In genomic region chr2:36449213-36449612, GRCh38 we compare ENCODE assay signal across 20 cellular contexts.
DNase-seq lines count a peak whose midpoint lies in the region; ATAC-seq and TF ChIP-seq lines count a peak whose summit lies in the region.
"Had no signal": no experiment of that assay in that cellular context is flagged by ENCODE, and none has a peak within 500 bp of the region (broad histone marks: within the 10 kb centered on the region; RNA-seq: fewer than 3 reads in every experiment).

No MANE protein-coding gene starts in this region.

- peaks cover 88% of the 10 kb centered on the region for H3K36me3 ChIP-seq in osteoblast (ENCODE audit: insufficient read depth, low read length)
- H3K36me3 ChIP-seq in upper lobe of left lung: peaks cover 0 to 24% (median 5%) of the 10 kb centered on the region in 4 donors

- peaks cover 81% of the 10 kb centered on the region for H3K4me1 ChIP-seq in osteoblast (ENCODE audit: insufficient read depth, low read length)
- H3K4me1 ChIP-seq in upper lobe of left lung: peaks cover 7 to 16% (median 14%) of the 10 kb centered on the region in 4 donors

- H3K9me3 ChIP-seq in osteoblast (ENCODE audit: low read depth, low read length): no peaks in the 10 kb centered on the region
- H3K9me3 ChIP-seq in upper lobe of left lung: no peaks in the 10 kb centered on the region

- TF ChIP-seq EP300 in upper lobe of left lung (IDR thresholded peaks at IDR 0.05): no peak

- H3K27ac ChIP-seq in RWPE1: peak overlapping the region; percentile 59
- peak overlapping the region; percentile 35 for H3K27ac ChIP-seq in epithelial cell of prostate
- peak overlapping the region; percentile 96 for H3K27ac ChIP-seq in osteoblast (ENCODE audit: low read depth, low read length)
- peak overlapping the region in 3 of 4 donors; percentile 3 to 32 (median 13) for H3K27ac ChIP-seq in upper lobe of left lung

- POLR2A ChIA-PET in RWPE1 (lab: Yijun Ruan, JAX; ENCODE audit: low non-redundant PET) (no interaction called here), WTC11 (lab: Charles Lee) (interaction anchor here (1.1 to 1.2 kb wide), 2 partner anchors 11 to 115 kb away, joined by 3 to 4 read pairs; no protein-coding TSS in a partner anchor)

- H3K79me2 ChIP-seq in osteoblast (ENCODE audit: insufficient read depth, low read length): peaks cover 68% of the 10 kb centered on the region

- H3K4me3 ChIP-seq in osteoblast (ENCODE audit: insufficient read depth, low read length) (no peak overlapping the region), upper lobe of left lung (no peak overlapping the region)

- TF ChIP-seq CTCF in RWPE1 (conservative IDR thresholded peaks at IDR 0.05; ENCODE audit: low read depth) (no peak), osteoblast (IDR thresholded peaks at IDR 0.05; ENCODE audit: extremely low read depth, low read depth, low read length) (no peak), upper lobe of left lung (IDR thresholded peaks at IDR 0.05) (no peak), WTC11 (IDR thresholded peaks at IDR 0.05) (no peak)

- WGBS in upper lobe of left lung, 2 donors: 94 to 98% methylated on average over 7 of the region's 7 CpGs

- CTCF ChIA-PET in RWPE1 (lab: Yijun Ruan, JAX): interaction anchor here (0.6 to 0.7 kb wide), 2 partner anchors 38 to 223 kb away, joined by 3 to 5 read pairs; no protein-coding TSS in a partner anchor
- CTCF ChIA-PET in WTC11 (lab: Charles Lee): interaction anchor here (0.5 to 3.6 kb wide), 3 partner anchors 11 to 1644 kb away, joined by 3 to 18 read pairs (median 3); no protein-coding TSS in a partner anchor

- no peak overlapping the region for H3K4me3 Mint-ChIP-seq in WTC11
- H3K4me3 Mint-ChIP-seq: activated naive CD8-positive, alpha-beta T cell treated with anti-CD3 and anti-CD28 coated beads, Interleukin-2, amount 50 U/mL, for 24 hours; activated T-helper 17 cell treated with anti-CD3 and anti-CD28 coated beads, Interleukin-2, amount 50 U/mL, for 72 hours had no signal

- no peak for TF ChIP-seq POLR2A in upper lobe of left lung (IDR thresholded peaks at IDR 0.05)

- no peaks in the 10 kb centered on the region for H3K27me3 Mint-ChIP-seq in WTC11 (ENCODE audit: low read depth)
- H3K27me3 Mint-ChIP-seq: activated T-helper 17 cell treated with anti-CD3 and anti-CD28 coated beads, Interleukin-2, amount 50 U/mL, for 72 hours had no signal

- no peak overlapping the region for H3K27ac Mint-ChIP-seq in WTC11
- H3K27ac Mint-ChIP-seq: activated naive CD8-positive, alpha-beta T cell treated with anti-CD3 and anti-CD28 coated beads, Interleukin-2, amount 50 U/mL, for 24 hours; activated T-helper 17 cell treated with anti-CD3 and anti-CD28 coated beads, Interleukin-2, amount 50 U/mL, for 72 hours had no signal

- ATAC-seq in upper lobe of left lung (ENCODE audit: low FRiP score in 2 of 2): no peak
- no peak for ATAC-seq in WTC11
- ATAC-seq: activated naive CD8-positive, alpha-beta T cell treated with anti-CD3 and anti-CD28 coated beads, Interleukin-2, amount 50 U/mL, for 24 hours; activated T-helper 17 cell treated with anti-CD3 and anti-CD28 coated beads, Interleukin-2, amount 50 U/mL, for 72 hours; left lobe of liver had no signal

- H3K9me3 Mint-ChIP-seq in WTC11: no peaks in the 10 kb centered on the region
- H3K9me3 Mint-ChIP-seq: activated naive CD8-positive, alpha-beta T cell treated with anti-CD3 and anti-CD28 coated beads, Interleukin-2, amount 50 U/mL, for 24 hours had no signal

- peaks cover 2% of the 10 kb centered on the region for H4K20me1 ChIP-seq in osteoblast (ENCODE audit: insufficient read depth, low read length)

- no peak for DNase-seq in RWPE1 (ENCODE audit: low spot score)
- no peak for DNase-seq in epithelial cell of prostate (ENCODE audit: low read depth, low spot score)
- DNase-seq in osteoblast (ENCODE audit: insufficient read length, low spot score, missing footprints): no peak
- no peak for DNase-seq in upper lobe of left lung
- DNase-seq in WTC11 (ENCODE audit: low spot score): no peak
- DNase-seq in HCEC 1CT: no peak
- DNase-seq in COR-L47 (lab: John Stamatoyannopoulos, UW): no peak
- DNase-seq: activated CD4-positive, alpha-beta T cell treated with anti-CD3 and anti-CD28 coated beads for 1 hour; activated naive CD8-positive, alpha-beta T cell treated with anti-CD3 and anti-CD28 coated beads, Interleukin-2, amount 50 U/mL, for 24 hours; C1 segment of cervical spinal cord; central memory CD4-positive, alpha-beta T cell; effector memory CD4-positive, alpha-beta T cell; GF-D8; Kasumi-1; NCI-H526; nucleus accumbens; stimulated activated CD4-positive, alpha-beta T cell treated with anti-CD3 and anti-CD28 coated beads, Interleukin-2, amount 100 ng/mL, for 48 hours; T-helper 9 cell had no signal

- H3K27me3 ChIP-seq in osteoblast (ENCODE audit: insufficient read depth, low read length): no peaks in the 10 kb centered on the region
- H3K27me3 ChIP-seq in upper lobe of left lung: no peaks in the 10 kb centered on the region

- no peak overlapping the region for H2AFZ ChIP-seq in osteoblast (ENCODE audit: low read length)

- peaks cover 29% of the 10 kb centered on the region for H3K36me3 Mint-ChIP-seq in WTC11

- no peak overlapping the region for H3K4me2 ChIP-seq in osteoblast (ENCODE audit: insufficient read depth, low read length)

- H3K4me1 Mint-ChIP-seq in WTC11: peaks cover 16% of the 10 kb centered on the region
- H3K4me1 Mint-ChIP-seq: activated naive CD8-positive, alpha-beta T cell treated with anti-CD3 and anti-CD28 coated beads, Interleukin-2, amount 50 U/mL, for 24 hours; activated T-helper 17 cell treated with anti-CD3 and anti-CD28 coated beads, Interleukin-2, amount 50 U/mL, for 72 hours had no signal

TF ChIP-seq in WTC11, 78 proteins besides CTCF, POLR2A, EP300 and RAD21 (continues in another document):
- TF ChIP-seq, protein P1, sequence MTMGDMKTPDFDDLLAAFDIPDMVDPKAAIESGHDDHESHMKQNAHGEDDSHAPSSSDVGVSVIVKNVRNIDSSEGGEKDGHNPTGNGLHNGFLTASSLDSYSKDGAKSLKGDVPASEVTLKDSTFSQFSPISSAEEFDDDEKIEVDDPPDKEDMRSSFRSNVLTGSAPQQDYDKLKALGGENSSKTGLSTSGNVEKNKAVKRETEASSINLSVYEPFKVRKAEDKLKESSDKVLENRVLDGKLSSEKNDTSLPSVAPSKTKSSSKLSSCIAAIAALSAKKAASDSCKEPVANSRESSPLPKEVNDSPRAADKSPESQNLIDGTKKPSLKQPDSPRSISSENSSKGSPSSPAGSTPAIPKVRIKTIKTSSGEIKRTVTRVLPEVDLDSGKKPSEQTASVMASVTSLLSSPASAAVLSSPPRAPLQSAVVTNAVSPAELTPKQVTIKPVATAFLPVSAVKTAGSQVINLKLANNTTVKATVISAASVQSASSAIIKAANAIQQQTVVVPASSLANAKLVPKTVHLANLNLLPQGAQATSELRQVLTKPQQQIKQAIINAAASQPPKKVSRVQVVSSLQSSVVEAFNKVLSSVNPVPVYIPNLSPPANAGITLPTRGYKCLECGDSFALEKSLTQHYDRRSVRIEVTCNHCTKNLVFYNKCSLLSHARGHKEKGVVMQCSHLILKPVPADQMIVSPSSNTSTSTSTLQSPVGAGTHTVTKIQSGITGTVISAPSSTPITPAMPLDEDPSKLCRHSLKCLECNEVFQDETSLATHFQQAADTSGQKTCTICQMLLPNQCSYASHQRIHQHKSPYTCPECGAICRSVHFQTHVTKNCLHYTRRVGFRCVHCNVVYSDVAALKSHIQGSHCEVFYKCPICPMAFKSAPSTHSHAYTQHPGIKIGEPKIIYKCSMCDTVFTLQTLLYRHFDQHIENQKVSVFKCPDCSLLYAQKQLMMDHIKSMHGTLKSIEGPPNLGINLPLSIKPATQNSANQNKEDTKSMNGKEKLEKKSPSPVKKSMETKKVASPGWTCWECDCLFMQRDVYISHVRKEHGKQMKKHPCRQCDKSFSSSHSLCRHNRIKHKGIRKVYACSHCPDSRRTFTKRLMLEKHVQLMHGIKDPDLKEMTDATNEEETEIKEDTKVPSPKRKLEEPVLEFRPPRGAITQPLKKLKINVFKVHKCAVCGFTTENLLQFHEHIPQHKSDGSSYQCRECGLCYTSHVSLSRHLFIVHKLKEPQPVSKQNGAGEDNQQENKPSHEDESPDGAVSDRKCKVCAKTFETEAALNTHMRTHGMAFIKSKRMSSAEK (CRISPR knock-in tag; IDR thresholded peaks at IDR 0.05; ENCODE audit: borderline replicate concordance): no peak
- TF ChIP-seq, protein P2, sequence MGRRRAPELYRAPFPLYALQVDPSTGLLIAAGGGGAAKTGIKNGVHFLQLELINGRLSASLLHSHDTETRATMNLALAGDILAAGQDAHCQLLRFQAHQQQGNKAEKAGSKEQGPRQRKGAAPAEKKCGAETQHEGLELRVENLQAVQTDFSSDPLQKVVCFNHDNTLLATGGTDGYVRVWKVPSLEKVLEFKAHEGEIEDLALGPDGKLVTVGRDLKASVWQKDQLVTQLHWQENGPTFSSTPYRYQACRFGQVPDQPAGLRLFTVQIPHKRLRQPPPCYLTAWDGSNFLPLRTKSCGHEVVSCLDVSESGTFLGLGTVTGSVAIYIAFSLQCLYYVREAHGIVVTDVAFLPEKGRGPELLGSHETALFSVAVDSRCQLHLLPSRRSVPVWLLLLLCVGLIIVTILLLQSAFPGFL (CRISPR knock-in tag; IDR thresholded peaks at IDR 0.05; ENCODE audit: borderline replicate concordance): no peak
- no peak for TF ChIP-seq NFYB (CRISPR knock-in tag; conservative IDR thresholded peaks at IDR 0.05; ENCODE audit: low read depth)
- TF ChIP-seq ZNF423 (CRISPR knock-in tag; IDR thresholded peaks at IDR 0.05): no peak
- TF ChIP-seq ZNF263 (CRISPR knock-in tag; IDR thresholded peaks at IDR 0.05; ENCODE audit: low read depth): no peak
- no peak for TF ChIP-seq GTF2I (CRISPR knock-in tag; conservative IDR thresholded peaks at IDR 0.05)
- no peak for TF ChIP-seq ZNF121 (CRISPR knock-in tag; IDR thresholded peaks at IDR 0.05)
- no peak for TF ChIP-seq TEAD1 (CRISPR knock-in tag; IDR thresholded peaks at IDR 0.05)
- TF ChIP-seq EMX1 (CRISPR knock-in tag; IDR thresholded peaks at IDR 0.05): no peak
- TF ChIP-seq MYBL2 (CRISPR knock-in tag; IDR thresholded peaks at IDR 0.05): no peak
- TF ChIP-seq, protein P3, sequence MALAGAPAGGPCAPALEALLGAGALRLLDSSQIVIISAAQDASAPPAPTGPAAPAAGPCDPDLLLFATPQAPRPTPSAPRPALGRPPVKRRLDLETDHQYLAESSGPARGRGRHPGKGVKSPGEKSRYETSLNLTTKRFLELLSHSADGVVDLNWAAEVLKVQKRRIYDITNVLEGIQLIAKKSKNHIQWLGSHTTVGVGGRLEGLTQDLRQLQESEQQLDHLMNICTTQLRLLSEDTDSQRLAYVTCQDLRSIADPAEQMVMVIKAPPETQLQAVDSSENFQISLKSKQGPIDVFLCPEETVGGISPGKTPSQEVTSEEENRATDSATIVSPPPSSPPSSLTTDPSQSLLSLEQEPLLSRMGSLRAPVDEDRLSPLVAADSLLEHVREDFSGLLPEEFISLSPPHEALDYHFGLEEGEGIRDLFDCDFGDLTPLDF (CRISPR knock-in tag; IDR thresholded peaks at IDR 0.05): no peak

Comparison
In these comparisons a context has a peak if more than half of its experiments do, and no peak if none do; other contexts are left out.
1. H3K27ac ChIP-seq: peak in every context shown above with its lines; median percentile 96 in osteoblast; 59 in RWPE1; 35 in epithelial cell of prostate; 13 in upper lobe of left lung.